1 cellular context compared by ENCODE assay signal in the genomic region with DNA sequence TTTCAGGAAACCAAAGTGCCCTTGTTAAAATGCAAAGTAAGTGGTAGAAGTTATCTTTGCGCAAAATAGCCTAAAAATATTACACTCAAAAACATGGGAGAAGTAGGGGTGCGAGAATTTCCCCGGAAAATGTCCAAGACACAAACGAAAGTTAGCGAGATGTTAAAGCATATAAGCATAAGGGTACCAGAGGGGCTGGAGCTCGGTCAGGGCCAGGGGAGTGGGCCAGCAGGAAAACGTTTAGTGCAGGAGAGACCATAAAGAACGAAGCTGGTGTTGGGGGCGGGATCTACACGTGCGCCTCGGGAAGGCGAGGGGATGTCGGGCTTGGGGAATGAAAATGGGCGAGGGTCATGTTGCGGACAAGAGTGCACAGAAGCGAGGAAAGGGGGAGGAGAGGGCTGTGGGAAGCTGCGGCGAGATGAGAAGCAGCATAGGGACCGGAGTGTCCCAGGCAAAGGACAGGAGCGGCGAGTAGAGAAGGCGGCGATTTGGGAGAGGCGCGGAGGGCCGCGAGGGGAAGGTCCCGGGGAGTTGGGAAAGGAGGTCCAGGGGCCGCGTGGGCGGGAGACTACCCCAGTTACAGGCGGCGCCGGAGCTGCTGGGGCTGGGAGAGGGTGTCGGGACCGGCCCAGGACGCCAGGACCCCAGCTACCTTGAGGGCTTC.
A peak's percentile ranks its signal among the peaks of the same experiment; 100 is the strongest.
TF ChIP-seq lines count a peak whose summit lies in the region.

No MANE protein-coding gene starts in this region.

TF ChIP-seq in K562, 482 proteins besides CTCF, POLR2A, EP300 and RAD21 (continued from another document and continues in another):
- TF ChIP-seq, protein P1, sequence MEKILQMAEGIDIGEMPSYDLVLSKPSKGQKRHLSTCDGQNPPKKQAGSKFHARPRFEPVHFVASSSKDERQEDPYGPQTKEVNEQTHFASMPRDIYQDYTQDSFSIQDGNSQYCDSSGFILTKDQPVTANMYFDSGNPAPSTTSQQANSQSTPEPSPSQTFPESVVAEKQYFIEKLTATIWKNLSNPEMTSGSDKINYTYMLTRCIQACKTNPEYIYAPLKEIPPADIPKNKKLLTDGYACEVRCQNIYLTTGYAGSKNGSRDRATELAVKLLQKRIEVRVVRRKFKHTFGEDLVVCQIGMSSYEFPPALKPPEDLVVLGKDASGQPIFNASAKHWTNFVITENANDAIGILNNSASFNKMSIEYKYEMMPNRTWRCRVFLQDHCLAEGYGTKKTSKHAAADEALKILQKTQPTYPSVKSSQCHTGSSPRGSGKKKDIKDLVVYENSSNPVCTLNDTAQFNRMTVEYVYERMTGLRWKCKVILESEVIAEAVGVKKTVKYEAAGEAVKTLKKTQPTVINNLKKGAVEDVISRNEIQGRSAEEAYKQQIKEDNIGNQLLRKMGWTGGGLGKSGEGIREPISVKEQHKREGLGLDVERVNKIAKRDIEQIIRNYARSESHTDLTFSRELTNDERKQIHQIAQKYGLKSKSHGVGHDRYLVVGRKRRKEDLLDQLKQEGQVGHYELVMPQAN (IDR thresholded peaks at IDR 0.05; ENCODE audit: borderline replicate concordance): peak; percentile 97
- 0 out of 2 replicates have a peak, but pooled peaks have one; percentile 3 for TF ChIP-seq SREBF1 (IDR thresholded peaks at IDR 0.05; ENCODE audit: borderline replicate concordance, low read depth, low read length)
- 0 out of 2 replicates have a peak, but pooled peaks have one; percentile 6 for TF ChIP-seq GATA2 (CRISPR knock-in tag; IDR thresholded peaks at IDR 0.05)
- TF ChIP-seq, protein P2, sequence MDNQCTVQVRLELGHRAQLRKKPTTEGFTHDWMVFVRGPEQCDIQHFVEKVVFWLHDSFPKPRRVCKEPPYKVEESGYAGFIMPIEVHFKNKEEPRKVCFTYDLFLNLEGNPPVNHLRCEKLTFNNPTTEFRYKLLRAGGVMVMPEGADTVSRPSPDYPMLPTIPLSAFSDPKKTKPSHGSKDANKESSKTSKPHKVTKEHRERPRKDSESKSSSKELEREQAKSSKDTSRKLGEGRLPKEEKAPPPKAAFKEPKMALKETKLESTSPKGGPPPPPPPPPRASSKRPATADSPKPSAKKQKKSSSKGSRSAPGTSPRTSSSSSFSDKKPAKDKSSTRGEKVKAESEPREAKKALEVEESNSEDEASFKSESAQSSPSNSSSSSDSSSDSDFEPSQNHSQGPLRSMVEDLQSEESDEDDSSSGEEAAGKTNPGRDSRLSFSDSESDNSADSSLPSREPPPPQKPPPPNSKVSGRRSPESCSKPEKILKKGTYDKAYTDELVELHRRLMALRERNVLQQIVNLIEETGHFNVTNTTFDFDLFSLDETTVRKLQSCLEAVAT (IDR thresholded peaks at IDR 0.05): peak; percentile 72 to 88; a peak in 3 of 4 replicates
- TF ChIP-seq, protein P3, sequence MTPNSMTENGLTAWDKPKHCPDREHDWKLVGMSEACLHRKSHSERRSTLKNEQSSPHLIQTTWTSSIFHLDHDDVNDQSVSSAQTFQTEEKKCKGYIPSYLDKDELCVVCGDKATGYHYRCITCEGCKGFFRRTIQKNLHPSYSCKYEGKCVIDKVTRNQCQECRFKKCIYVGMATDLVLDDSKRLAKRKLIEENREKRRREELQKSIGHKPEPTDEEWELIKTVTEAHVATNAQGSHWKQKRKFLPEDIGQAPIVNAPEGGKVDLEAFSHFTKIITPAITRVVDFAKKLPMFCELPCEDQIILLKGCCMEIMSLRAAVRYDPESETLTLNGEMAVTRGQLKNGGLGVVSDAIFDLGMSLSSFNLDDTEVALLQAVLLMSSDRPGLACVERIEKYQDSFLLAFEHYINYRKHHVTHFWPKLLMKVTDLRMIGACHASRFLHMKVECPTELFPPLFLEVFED (CRISPR knock-in tag; conservative IDR thresholded peaks at IDR 0.05): peak; percentile 89
- TF ChIP-seq, protein P4, sequence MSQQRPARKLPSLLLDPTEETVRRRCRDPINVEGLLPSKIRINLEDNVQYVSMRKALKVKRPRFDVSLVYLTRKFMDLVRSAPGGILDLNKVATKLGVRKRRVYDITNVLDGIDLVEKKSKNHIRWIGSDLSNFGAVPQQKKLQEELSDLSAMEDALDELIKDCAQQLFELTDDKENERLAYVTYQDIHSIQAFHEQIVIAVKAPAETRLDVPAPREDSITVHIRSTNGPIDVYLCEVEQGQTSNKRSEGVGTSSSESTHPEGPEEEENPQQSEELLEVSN (IDR thresholded peaks at IDR 0.05; ENCODE audit: borderline replicate concordance in 1 of 2, extremely low read depth in 1 of 2, insufficient read depth in 1 of 2, insufficient read length in 1 of 2, low read depth in 1 of 2, low read length in 1 of 2, poor library complexity in 1 of 2, severe bottlenecking in 1 of 2): peak in 1 of 2 experiments; percentile 31
- peak; percentile 29; the same call in 1 of the 2 replicates for TF ChIP-seq NR2C2 (CRISPR knock-in tag; IDR thresholded peaks at IDR 0.05)
- no peak; the same call in 1 of the 2 replicates for TF ChIP-seq NR2C2 (tag; IDR thresholded peaks at IDR 0.05)
- TF ChIP-seq ZFX (CRISPR knock-in tag; IDR thresholded peaks at IDR 0.05): no peak
- no peak for TF ChIP-seq JUN (IDR thresholded peaks at IDR 0.05; ENCODE audit: borderline replicate concordance, low read depth, low read length)
- TF ChIP-seq JUN (CRISPR knock-in tag; IDR thresholded peaks at IDR 0.05; ENCODE audit: borderline replicate concordance): peak; percentile 70; the same call in 1 of the 2 replicates
- no peak for TF ChIP-seq FOSL1 (tag; conservative IDR thresholded peaks at IDR 0.05)
- TF ChIP-seq HLTF (IDR thresholded peaks at IDR 0.05): peak; percentile 87
- TF ChIP-seq, protein P5, sequence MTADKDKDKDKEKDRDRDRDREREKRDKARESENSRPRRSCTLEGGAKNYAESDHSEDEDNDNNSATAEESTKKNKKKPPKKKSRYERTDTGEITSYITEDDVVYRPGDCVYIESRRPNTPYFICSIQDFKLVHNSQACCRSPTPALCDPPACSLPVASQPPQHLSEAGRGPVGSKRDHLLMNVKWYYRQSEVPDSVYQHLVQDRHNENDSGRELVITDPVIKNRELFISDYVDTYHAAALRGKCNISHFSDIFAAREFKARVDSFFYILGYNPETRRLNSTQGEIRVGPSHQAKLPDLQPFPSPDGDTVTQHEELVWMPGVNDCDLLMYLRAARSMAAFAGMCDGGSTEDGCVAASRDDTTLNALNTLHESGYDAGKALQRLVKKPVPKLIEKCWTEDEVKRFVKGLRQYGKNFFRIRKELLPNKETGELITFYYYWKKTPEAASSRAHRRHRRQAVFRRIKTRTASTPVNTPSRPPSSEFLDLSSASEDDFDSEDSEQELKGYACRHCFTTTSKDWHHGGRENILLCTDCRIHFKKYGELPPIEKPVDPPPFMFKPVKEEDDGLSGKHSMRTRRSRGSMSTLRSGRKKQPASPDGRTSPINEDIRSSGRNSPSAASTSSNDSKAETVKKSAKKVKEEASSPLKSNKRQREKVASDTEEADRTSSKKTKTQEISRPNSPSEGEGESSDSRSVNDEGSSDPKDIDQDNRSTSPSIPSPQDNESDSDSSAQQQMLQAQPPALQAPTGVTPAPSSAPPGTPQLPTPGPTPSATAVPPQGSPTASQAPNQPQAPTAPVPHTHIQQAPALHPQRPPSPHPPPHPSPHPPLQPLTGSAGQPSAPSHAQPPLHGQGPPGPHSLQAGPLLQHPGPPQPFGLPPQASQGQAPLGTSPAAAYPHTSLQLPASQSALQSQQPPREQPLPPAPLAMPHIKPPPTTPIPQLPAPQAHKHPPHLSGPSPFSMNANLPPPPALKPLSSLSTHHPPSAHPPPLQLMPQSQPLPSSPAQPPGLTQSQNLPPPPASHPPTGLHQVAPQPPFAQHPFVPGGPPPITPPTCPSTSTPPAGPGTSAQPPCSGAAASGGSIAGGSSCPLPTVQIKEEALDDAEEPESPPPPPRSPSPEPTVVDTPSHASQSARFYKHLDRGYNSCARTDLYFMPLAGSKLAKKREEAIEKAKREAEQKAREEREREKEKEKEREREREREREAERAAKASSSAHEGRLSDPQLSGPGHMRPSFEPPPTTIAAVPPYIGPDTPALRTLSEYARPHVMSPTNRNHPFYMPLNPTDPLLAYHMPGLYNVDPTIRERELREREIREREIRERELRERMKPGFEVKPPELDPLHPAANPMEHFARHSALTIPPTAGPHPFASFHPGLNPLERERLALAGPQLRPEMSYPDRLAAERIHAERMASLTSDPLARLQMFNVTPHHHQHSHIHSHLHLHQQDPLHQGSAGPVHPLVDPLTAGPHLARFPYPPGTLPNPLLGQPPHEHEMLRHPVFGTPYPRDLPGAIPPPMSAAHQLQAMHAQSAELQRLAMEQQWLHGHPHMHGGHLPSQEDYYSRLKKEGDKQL (CRISPR knock-in tag; IDR thresholded peaks at IDR 0.05; ENCODE audit: borderline replicate concordance): no peak
- TF ChIP-seq HCFC1 (IDR thresholded peaks at IDR 0.05; ENCODE audit: low read depth, low read length): no peak
- TF ChIP-seq TSC22D4 (tag; IDR thresholded peaks at IDR 0.05): no peak
- no peak for TF ChIP-seq TGIF2 (CRISPR knock-in tag; IDR thresholded peaks at IDR 0.05)
- TF ChIP-seq, protein P6, sequence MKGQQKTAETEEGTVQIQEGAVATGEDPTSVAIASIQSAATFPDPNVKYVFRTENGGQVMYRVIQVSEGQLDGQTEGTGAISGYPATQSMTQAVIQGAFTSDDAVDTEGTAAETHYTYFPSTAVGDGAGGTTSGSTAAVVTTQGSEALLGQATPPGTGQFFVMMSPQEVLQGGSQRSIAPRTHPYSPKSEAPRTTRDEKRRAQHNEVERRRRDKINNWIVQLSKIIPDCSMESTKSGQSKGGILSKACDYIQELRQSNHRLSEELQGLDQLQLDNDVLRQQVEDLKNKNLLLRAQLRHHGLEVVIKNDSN (CRISPR knock-in tag; IDR thresholded peaks at IDR 0.05): peak; percentile 47; the same call in 1 of the 2 replicates
- TF ChIP-seq, protein P7, sequence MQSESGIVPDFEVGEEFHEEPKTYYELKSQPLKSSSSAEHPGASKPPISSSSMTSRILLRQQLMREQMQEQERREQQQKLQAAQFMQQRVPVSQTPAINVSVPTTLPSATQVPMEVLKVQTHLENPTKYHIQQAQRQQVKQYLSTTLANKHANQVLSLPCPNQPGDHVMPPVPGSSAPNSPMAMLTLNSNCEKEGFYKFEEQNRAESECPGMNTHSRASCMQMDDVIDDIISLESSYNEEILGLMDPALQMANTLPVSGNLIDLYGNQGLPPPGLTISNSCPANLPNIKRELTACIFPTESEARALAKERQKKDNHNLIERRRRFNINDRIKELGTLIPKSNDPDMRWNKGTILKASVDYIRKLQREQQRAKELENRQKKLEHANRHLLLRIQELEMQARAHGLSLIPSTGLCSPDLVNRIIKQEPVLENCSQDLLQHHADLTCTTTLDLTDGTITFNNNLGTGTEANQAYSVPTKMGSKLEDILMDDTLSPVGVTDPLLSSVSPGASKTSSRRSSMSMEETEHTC (IDR thresholded peaks at IDR 0.05): no peak; the same call in 1 of the 2 replicates
- no peak for TF ChIP-seq CBX2 (IDR thresholded peaks at IDR 0.05; ENCODE audit: insufficient read depth, low read length, poor library complexity, severe bottlenecking)
- TF ChIP-seq, protein P8, sequence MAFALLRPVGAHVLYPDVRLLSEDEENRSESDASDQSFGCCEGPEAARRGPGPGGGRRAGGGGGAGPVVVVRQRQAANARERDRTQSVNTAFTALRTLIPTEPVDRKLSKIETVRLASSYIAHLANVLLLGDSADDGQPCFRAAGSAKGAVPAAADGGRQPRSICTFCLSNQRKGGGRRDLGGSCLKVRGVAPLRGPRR (CRISPR knock-in tag; IDR thresholded peaks at IDR 0.05): 0 out of 2 replicates have a peak, but pooled peaks have one; percentile 47
- no peak for TF ChIP-seq ZBTB8A (IDR thresholded peaks at IDR 0.05; ENCODE audit: partially characterized antibody)
- peak; percentile 44 for TF ChIP-seq SMARCC2 (IDR thresholded peaks at IDR 0.05; ENCODE audit: low read depth)
- no peak for TF ChIP-seq WHSC1 (IDR thresholded peaks at IDR 0.05; ENCODE audit: low read length)
- peak; percentile 84 for TF ChIP-seq BCOR (IDR thresholded peaks at IDR 0.05)
- TF ChIP-seq HNRNPK (IDR thresholded peaks at IDR 0.05; ENCODE audit: low read depth, low read length, poor library complexity, severe bottlenecking): no peak
- no peak for TF ChIP-seq DNMT1 (IDR thresholded peaks at IDR 0.05)
- TF ChIP-seq, protein P9, sequence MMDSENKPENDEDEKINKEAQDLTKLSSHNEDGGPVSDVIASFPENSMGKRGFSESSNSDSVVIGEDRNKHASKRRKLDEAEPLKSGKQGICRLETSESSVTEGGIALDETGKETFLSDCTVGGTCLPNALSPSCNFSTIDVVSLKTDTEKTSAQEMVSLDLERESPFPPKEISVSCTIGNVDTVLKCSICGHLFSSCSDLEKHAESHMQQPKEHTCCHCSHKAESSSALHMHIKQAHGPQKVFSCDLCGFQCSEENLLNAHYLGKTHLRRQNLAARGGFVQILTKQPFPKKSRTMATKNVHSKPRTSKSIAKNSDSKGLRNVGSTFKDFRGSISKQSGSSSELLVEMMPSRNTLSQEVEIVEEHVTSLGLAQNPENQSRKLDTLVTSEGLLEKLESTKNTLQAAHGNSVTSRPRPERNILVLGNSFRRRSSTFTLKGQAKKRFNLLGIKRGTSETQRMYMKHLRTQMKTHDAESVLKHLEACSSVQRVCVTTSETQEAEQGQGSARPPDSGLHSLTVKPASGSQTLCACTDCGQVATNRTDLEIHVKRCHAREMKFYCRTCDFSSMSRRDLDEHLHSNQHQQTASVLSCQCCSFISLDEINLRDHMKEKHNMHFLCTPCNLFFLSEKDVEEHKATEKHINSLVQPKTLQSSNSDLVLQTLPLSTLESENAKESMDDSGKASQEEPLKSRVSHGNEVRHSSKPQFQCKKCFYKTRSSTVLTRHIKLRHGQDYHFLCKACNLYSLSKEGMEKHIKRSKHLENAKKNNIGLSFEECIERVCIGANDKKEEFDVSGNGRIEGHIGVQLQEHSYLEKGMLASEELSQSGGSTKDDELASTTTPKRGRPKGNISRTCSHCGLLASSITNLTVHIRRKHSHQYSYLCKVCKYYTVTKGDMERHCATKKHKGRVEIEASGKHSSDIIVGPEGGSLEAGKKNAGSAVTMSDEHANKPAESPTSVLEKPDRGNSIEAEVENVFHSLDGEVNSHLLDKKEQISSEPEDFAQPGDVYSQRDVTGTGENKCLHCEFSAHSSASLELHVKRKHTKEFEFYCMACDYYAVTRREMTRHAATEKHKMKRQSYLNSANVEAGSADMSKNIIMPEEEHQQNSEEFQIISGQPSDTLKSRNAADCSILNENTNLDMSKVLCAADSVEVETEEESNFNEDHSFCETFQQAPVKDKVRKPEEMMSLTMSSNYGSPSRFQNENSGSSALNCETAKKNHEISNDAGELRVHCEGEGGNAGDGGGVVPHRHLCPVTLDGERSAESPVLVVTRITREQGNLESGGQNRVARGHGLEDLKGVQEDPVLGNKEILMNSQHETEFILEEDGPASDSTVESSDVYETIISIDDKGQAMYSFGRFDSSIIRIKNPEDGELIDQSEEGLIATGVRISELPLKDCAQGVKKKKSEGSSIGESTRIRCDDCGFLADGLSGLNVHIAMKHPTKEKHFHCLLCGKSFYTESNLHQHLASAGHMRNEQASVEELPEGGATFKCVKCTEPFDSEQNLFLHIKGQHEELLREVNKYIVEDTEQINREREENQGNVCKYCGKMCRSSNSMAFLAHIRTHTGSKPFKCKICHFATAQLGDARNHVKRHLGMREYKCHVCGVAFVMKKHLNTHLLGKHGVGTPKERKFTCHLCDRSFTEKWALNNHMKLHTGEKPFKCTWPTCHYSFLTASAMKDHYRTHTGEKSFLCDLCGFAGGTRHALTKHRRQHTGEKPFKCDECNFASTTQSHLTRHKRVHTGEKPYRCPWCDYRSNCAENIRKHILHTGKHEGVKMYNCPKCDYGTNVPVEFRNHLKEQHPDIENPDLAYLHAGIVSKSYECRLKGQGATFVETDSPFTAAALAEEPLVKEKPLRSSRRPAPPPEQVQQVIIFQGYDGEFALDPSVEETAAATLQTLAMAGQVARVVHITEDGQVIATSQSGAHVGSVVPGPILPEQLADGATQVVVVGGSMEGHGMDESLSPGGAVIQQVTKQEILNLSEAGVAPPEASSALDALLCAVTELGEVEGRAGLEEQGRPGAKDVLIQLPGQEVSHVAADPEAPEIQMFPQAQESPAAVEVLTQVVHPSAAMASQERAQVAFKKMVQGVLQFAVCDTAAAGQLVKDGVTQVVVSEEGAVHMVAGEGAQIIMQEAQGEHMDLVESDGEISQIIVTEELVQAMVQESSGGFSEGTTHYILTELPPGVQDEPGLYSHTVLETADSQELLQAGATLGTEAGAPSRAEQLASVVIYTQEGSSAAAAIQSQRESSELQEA (IDR thresholded peaks at IDR 0.05; ENCODE audit: low read depth): peak; percentile 42; the same call in 1 of the 2 replicates
- TF ChIP-seq FOS (IDR thresholded peaks at IDR 0.05; ENCODE audit: extremely low read depth, insufficient read length): no peak
